In the genomic region with DNA sequence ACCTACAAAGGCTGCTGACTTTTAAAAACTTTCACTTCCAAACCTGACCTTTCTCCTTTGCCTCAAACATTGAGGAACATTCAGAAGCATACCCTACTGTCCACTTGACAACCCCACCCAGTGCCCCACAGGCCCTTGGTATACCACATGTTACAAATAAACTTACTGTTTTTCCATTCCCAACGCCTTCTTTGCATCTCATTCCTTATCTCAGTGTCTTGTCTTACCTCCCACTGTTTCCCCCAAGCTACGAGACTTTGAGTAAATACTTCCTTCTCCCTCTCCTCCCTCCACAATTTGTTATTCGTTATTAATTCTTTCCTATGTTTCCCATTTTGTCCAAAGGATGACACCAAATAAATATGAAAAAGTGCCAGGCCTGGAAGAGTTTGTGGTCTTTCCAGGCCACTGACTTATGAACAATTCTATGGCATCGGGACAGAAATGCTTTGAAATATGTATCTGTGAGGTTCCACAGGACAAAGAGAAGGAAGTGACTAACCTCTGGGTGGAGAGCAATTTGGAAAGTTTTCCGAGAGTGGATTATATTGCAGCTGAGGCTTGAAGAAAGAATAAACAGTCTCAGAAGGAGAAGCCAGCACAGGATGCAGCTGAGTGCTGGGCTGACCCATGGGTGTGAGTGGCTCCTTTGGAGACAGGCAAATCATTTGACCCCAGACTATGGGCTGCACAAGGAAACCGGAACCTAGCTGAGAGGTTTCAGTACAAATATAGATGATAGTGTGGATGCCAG, we compare ENCODE assay signal across 11 cellular contexts.
DNase-seq lines count a peak whose midpoint lies in the region; ATAC-seq and TF ChIP-seq lines count a peak whose summit lies in the region.
"Had no signal": no experiment of that assay in that cellular context is flagged by ENCODE, and none has a peak within 500 bp of the region (broad histone marks: within the 10 kb centered on the region; RNA-seq: fewer than 3 reads in every experiment).

No MANE protein-coding gene starts in this region.

- H3K27me3 Mint-ChIP-seq in activated naive CD4-positive, alpha-beta T cell treated with anti-CD3 and anti-CD28 coated beads for 36 hours (ENCODE audit: low read depth): no peaks in the 10 kb centered on the region

- no peak for TF ChIP-seq EP300 in suprapubic skin (IDR thresholded peaks at IDR 0.05)

- H3K27ac Mint-ChIP-seq in activated naive CD4-positive, alpha-beta T cell treated with anti-CD3 and anti-CD28 coated beads for 36 hours: no peak overlapping the region

- no peaks in the 10 kb centered on the region for H3K27me3 ChIP-seq in adipocyte (replicated peaks; ENCODE audit: control insufficient read depth, insufficient read depth, low read length)
- H3K27me3 ChIP-seq in left ventricle myocardium inferior (ENCODE audit: low read depth): no peaks in the 10 kb centered on the region
- no peaks in the 10 kb centered on the region for H3K27me3 ChIP-seq in suprapubic skin

- no peaks in the 10 kb centered on the region for H3K4me1 Mint-ChIP-seq in activated naive CD4-positive, alpha-beta T cell treated with anti-CD3 and anti-CD28 coated beads for 36 hours (ENCODE audit: low read depth)

- TF ChIP-seq POLR2A in suprapubic skin (IDR thresholded peaks at IDR 0.05): no peak

- WGBS in suprapubic skin: 40% methylated on average over 6 of the region's 6 CpGs

- DNase-seq in HT1080 (ENCODE audit: low read depth) (peak; percentile 93), adipocyte (ENCODE audit: low read depth) (peak; percentile 83), left ventricle myocardium inferior (no peak), suprapubic skin (ENCODE audit: low spot score in 2 of 2) (no peak), middle frontal gyrus (ENCODE audit: extremely low spot score, low spot score) (no peak), epidermal melanocyte (ENCODE audit: insufficient read length, low spot score) (no peak)
- DNase-seq in activated naive CD4-positive, alpha-beta T cell treated with anti-CD3 and anti-CD28 coated beads for 36 hours: no peak
- DNase-seq: activated CD4-positive, alpha-beta T cell treated with anti-CD3 and anti-CD28 coated beads, Interleukin-2, amount 50 U/mL, for 4 hours; NCI-H748 treated with DMSO at 0.1 percent for 48 hours had no signal

- H3K9me3 Mint-ChIP-seq in activated naive CD4-positive, alpha-beta T cell treated with anti-CD3 and anti-CD28 coated beads for 36 hours: no peaks in the 10 kb centered on the region
- H3K9me3 Mint-ChIP-seq: central memory CD8-positive, alpha-beta T cell had no signal

- H3K27ac ChIP-seq in left ventricle myocardium inferior (replicated peaks) (peak overlapping the region; percentile 57), suprapubic skin (peak overlapping the region; percentile 50)

- no peak overlapping the region for H3K4me3 Mint-ChIP-seq in activated naive CD4-positive, alpha-beta T cell treated with anti-CD3 and anti-CD28 coated beads for 36 hours
- H3K4me3 Mint-ChIP-seq: central memory CD8-positive, alpha-beta T cell had no signal

- H3K36me3 ChIP-seq in adipocyte (ENCODE audit: control insufficient read depth, insufficient read depth, low read length, severe bottlenecking): no peaks in the 10 kb centered on the region
- H3K36me3 ChIP-seq in left ventricle myocardium inferior: no peaks in the 10 kb centered on the region
- no peaks in the 10 kb centered on the region for H3K36me3 ChIP-seq in suprapubic skin

- H3K36me3 Mint-ChIP-seq in activated naive CD4-positive, alpha-beta T cell treated with anti-CD3 and anti-CD28 coated beads for 36 hours (ENCODE audit: low read depth): no peaks in the 10 kb centered on the region

- H3K4me3 ChIP-seq in adipocyte (ENCODE audit: low read length): peak overlapping the region; percentile 40
- no peak overlapping the region for H3K4me3 ChIP-seq in left ventricle myocardium inferior
- H3K4me3 ChIP-seq in suprapubic skin: no peak overlapping the region

- TF ChIP-seq CTCF in left ventricle myocardium inferior (IDR thresholded peaks at IDR 0.05; ENCODE audit: borderline replicate concordance): no peak
- no peak for TF ChIP-seq CTCF in suprapubic skin (IDR thresholded peaks at IDR 0.05)

- H3K4me1 ChIP-seq in adipocyte (ENCODE audit: control insufficient read depth, insufficient read depth, low read length): peaks cover 14% of the 10 kb centered on the region
- peaks cover 24% of the 10 kb centered on the region for H3K4me1 ChIP-seq in left ventricle myocardium inferior
- peaks cover 21% of the 10 kb centered on the region for H3K4me1 ChIP-seq in suprapubic skin

- ATAC-seq in HG03159 (IDR thresholded peaks at IDR 0.05; ENCODE audit: unreplicated experiment): no peak

- intact Hi-C loops in left ventricle myocardium inferior (cut with micrococcal nuclease): no loop called here
- intact Hi-C loops in activated naive CD4-positive, alpha-beta T cell treated with anti-CD3 and anti-CD28 coated beads for 36 hours (cut with micrococcal nuclease): no loop called here

- H3K9ac ChIP-seq in adipocyte (ENCODE audit: low read length): no peak overlapping the region

- CTCF ChIA-PET in activated naive CD4-positive, alpha-beta T cell treated with anti-CD3 and anti-CD28 coated beads for 36 hours (lab: Charles Lee): no interaction called here

- H3K9me3 ChIP-seq in adipocyte (ENCODE audit: control insufficient read depth, low read length): no peaks in the 10 kb centered on the region
- H3K9me3 ChIP-seq in left ventricle myocardium inferior (replicated peaks): no peaks in the 10 kb centered on the region
- H3K9me3 ChIP-seq in suprapubic skin: no peaks in the 10 kb centered on the region

Comparison
In these comparisons a context has a peak if more than half of its experiments do, and no peak if none do; other contexts are left out.
1. DNase-seq: peak in HT1080 (single experiment) and adipocyte (single experiment); none in left ventricle myocardium inferior (single experiment), suprapubic skin (0 of 2), middle frontal gyrus (single experiment), epidermal melanocyte (single experiment) and activated naive CD4-positive, alpha-beta T cell treated with anti-CD3 and anti-CD28 coated beads for 36 hours (single experiment).